In genomic region chr1:2189459-2190425, GRCh38 we compare ENCODE assay signal across 8 cellular contexts. TPM values are rescaled to one million over a fixed set of nuclear protein-coding genes. Genes with fewer than 3 reads are reported as not detected.
A peak's percentile ranks its signal among the peaks of the same experiment; 100 is the strongest.
DNase-seq lines count a peak whose midpoint lies in the region; ATAC-seq and TF ChIP-seq lines count a peak whose summit lies in the region.

No MANE protein-coding gene starts in this region.

- 10% methylated on average over 65 of the region's 65 CpGs for WGBS in liver

- no peak for TF ChIP-seq CTCF in liver (IDR thresholded peaks at IDR 0.05; ENCODE audit: low read depth, low read length, missing input control)

- peak overlapping the region; percentile 61 to 92 for H3K9ac ChIP-seq in liver (ENCODE audit: low read depth in 1 of 2, low read length in 2 of 2)

- no peak for TF ChIP-seq RAD21 in liver (IDR thresholded peaks at IDR 0.05)

- H3K4me1 ChIP-seq in liver (ENCODE audit: control insufficient read depth in 4 of 4, insufficient read depth in 4 of 4, low read length in 3 of 4), result peaks cover 7 to 27% (median 16%) of the 10 kb centered on the region in 4 donors

- H3K27ac ChIP-seq in liver (ENCODE audit: low read depth in 1 of 2, low read length in 2 of 2), result peak overlapping the region; percentile 98 to 99

- H3K27me3 ChIP-seq in liver (ENCODE audit: control insufficient read depth in 4 of 4, insufficient read depth in 4 of 4, low read length in 3 of 4), result no peaks in the 10 kb centered on the region

- ATAC-seq in HG03095 (IDR thresholded peaks at IDR 0.05; ENCODE audit: unreplicated experiment), result peak; percentile 48

- no peaks in the 10 kb centered on the region for H3K9me3 ChIP-seq in liver (ENCODE audit: control insufficient read depth in 4 of 4, low read length in 3 of 4)

- peak overlapping the region; percentile 33; the same call in 1 of the 2 replicates for H3K4me3 ChIP-seq in GM08714 (ENCODE audit: low read length)
- peak overlapping the region; percentile 64 to 83 (median 65) for H3K4me3 ChIP-seq in liver (ENCODE audit: low read depth in 1 of 3, low read length in 3 of 3)

- DNase-seq in NCI-H526 (lab: John Stamatoyannopoulos, UW), result peak; percentile 85 to 96
- DNase-seq in activated CD4-positive, alpha-beta T cell treated with anti-CD3 and anti-CD28 coated beads, Interleukin-2, amount 50 U/mL, for 48 hours, result peak; percentile 89 to 91
- peak; percentile 91 for DNase-seq in dermis blood vessel endothelial cell
- DNase-seq in stimulated activated CD4-positive, alpha-beta T cell treated with anti-CD3 and anti-CD28 coated beads, Interleukin-2, amount 100 ng/mL, for 4 hours (ENCODE audit: low read depth), result peak; percentile 82
- no peak for DNase-seq in cortex of kidney (lab: John Stamatoyannopoulos, UW)

- peaks cover 0 to 9% (median under 1%) of the 10 kb centered on the region in 4 donors for H3K36me3 ChIP-seq in liver (ENCODE audit: control insufficient read depth in 4 of 4, insufficient read depth in 3 of 4, low read depth in 1 of 4, low read length in 3 of 4)

TF ChIP-seq in liver, 16 proteins besides CTCF, POLR2A, EP300 and RAD21:
- TF ChIP-seq ATF3 (IDR thresholded peaks at IDR 0.05), result no peak
- TF ChIP-seq SP1 (IDR thresholded peaks at IDR 0.05), result peak; percentile 24
- peak; percentile 76 for TF ChIP-seq YY1 (IDR thresholded peaks at IDR 0.05)
- TF ChIP-seq HNF4G (IDR thresholded peaks at IDR 0.05), result no peak
- peak; percentile 65 for TF ChIP-seq REST (IDR thresholded peaks at IDR 0.05)
- peak; percentile 46 for TF ChIP-seq FOXA2 (IDR thresholded peaks at IDR 0.05)
- TF ChIP-seq ZBTB33 (IDR thresholded peaks at IDR 0.05), result no peak
- no peak for TF ChIP-seq JUND (IDR thresholded peaks at IDR 0.05)
- TF ChIP-seq GABPA (IDR thresholded peaks at IDR 0.05 in 1 of 2, conservative IDR thresholded peaks at IDR 0.05 in 1 of 2), result peak in 1 of 2 donors; percentile 64
- TF ChIP-seq NR2F2 (IDR thresholded peaks at IDR 0.05), result no peak
- peak; percentile 46 for TF ChIP-seq FOXA1 (IDR thresholded peaks at IDR 0.05)
- TF ChIP-seq MAX (IDR thresholded peaks at IDR 0.05), result peak; percentile 63
- TF ChIP-seq RXRA (IDR thresholded peaks at IDR 0.05), result peak in 1 of 2 donors; percentile 54
- TF ChIP-seq HNF4A (conservative IDR thresholded peaks at IDR 0.05), result no peak
TF ChIP-seq in liver: peak in this region for 8.

RNA-seq across cellular contexts. Expression of gene FAAP20, which starts 4.8 kb away (rescaled TPM):
- total RNA-seq in dermis blood vessel endothelial cell (16.0 and 21.8 TPM in 2 replicates), liver (10 to 100 TPM in 1 of 2 donors, 1 to 10 TPM in 1; 5.6 to 11.9 TPM)
- polyA plus RNA-seq in liver, result 10 to 100 TPM; 19.6 to 31.5 TPM

RNA-seq across cellular contexts. Expression of gene SKI, which starts 38.4 kb away (rescaled TPM):
- total RNA-seq in dermis blood vessel endothelial cell (26.7 and 44.4 TPM in 2 replicates), liver (10 to 100 TPM; 18.9 to 21.3 TPM)
- polyA plus RNA-seq in liver, result 10 to 100 TPM in 1 of 2 donors, 1 to 10 TPM in 1; 3.2 to 20.1 TPM
